8 cellular contexts compared by ENCODE assay signal in the genomic region with DNA sequence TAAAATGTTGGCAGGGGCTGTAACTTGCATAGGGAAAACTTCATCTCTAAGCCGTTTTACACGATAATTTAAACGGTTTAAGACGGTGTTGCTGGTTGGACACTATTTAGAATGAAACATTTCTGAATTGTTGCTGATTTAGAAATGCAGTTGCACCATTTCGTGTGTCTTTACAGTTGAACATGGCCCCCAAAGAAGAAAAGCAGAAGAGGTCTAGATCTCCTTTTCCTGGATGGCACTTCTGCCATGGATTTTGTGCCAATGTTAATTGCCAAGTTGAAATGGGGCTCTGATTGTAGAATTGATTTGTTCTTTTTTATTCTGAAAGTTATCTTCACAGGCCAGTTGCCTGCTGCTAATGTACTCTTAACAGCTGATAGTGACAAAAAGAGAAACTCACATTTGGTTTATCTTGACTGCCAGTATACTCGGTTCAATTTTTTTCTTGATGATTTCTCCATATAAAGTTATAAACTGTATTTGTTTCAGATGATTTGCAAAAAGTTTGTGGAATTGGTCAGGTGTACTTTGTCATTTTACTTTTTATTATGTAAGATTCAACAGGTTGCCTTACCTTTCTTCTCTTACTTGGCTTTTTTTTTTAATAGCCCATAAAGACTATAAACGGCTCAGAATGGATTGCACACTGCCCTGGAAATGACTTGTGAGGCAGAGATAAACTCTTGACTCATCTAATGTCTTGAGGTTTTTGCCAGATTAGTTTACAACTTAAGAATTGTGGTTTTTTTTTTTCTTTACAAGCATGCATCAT. TPM values are rescaled to one million over a fixed set of nuclear protein-coding genes. Genes with fewer than 3 reads are reported as not detected.
DNase-seq lines count a peak whose midpoint lies in the region; ATAC-seq, FAIRE-seq and TF ChIP-seq lines count a peak whose summit lies in the region.

No MANE protein-coding gene starts in this region.

- H3K79me1 ChIP-seq in IMR-90 (ENCODE audit: low read depth in 1 of 2, low read length in 2 of 2): peaks cover 12 to 40% of the 10 kb centered on the region in 2 experiments

- WGBS in IMR-90 (ENCODE audit: extremely low coverage in 2 of 2, insufficient read length in 1 of 2), 2 experiments: 0% methylated on average over 2 of the region's 7 CpGs; no CpG with 5 or more reads in 1 of the 2 experiments

- H3K14ac ChIP-seq in IMR-90 (replicated peaks; ENCODE audit: low read depth, low read length): peak overlapping the region; percentile 28; the same call in 1 of the 2 replicates

- peak overlapping the region; percentile 77 for H3K4me3 Mint-ChIP-seq in activated CD4-positive, alpha-beta memory T cell treated with anti-CD3 and anti-CD28 coated beads, Interleukin-2, amount 10 ng/mL, durations not matched to agents 7 days and 5 days

- H3K9me1 ChIP-seq in IMR-90 (ENCODE audit: insufficient read depth, low read length): peaks cover 5% of the 10 kb centered on the region; the same call in 1 of the 2 replicates

- no peak overlapping the region for H2BK20ac ChIP-seq in IMR-90 (ENCODE audit: low read depth, low read length)

- H3K9me3 ChIP-seq in DOHH2 (ENCODE audit: control insufficient read depth, insufficient read depth, low read length): no peaks in the 10 kb centered on the region
- H3K9me3 ChIP-seq in IMR-90 (ENCODE audit: control insufficient read depth, insufficient read depth, low read length): no peaks in the 10 kb centered on the region
- no peaks in the 10 kb centered on the region for H3K9me3 ChIP-seq in right atrium auricular region

- no peak overlapping the region for H4K91ac ChIP-seq in IMR-90 (ENCODE audit: insufficient read depth, low read depth, low read length)

- no peak for TF ChIP-seq RAD21 in IMR-90 (IDR thresholded peaks at IDR 0.05; ENCODE audit: low read length)

- no peak overlapping the region for H2BK15ac ChIP-seq in IMR-90 (ENCODE audit: low read depth, low read length)

- peaks cover 6% of the 10 kb centered on the region for H3K36me3 Mint-ChIP-seq in activated CD4-positive, alpha-beta memory T cell treated with anti-CD3 and anti-CD28 coated beads, Interleukin-2, amount 10 ng/mL, durations not matched to agents 7 days and 5 days (ENCODE audit: low read depth)

- no peak overlapping the region for H2AK5ac ChIP-seq in IMR-90 (ENCODE audit: low read depth, low read length)

- intact Hi-C loops in IMR-90 (cut with micrococcal nuclease): loop anchor here (5.0 to 10.0 kb wide), 3 partner anchors 57 to 524 kb away; no protein-coding TSS in a partner anchor

- DNase-seq in IMR-90 (peak; percentile 82), right atrium auricular region (ENCODE audit: low spot score) (no peak), skeletal muscle cell (ENCODE audit: low read depth) (peak; percentile 12), GM12892 (ENCODE audit: insufficient read length) (no peak), GM10248 (ENCODE audit: extremely low spot score) (no peak), G401 (ENCODE audit: low spot score) (no peak)
- no peak for DNase-seq in activated CD4-positive, alpha-beta memory T cell treated with anti-CD3 and anti-CD28 coated beads, Interleukin-2, amount 10 ng/mL, durations not matched to agents 7 days and 5 days

- no peak for ATAC-seq in IMR-90 (ENCODE audit: low read depth)

- H4K20me1 ChIP-seq in DOHH2 (ENCODE audit: control insufficient read depth, insufficient read depth, low read depth, low read length) (no peaks in the 10 kb centered on the region), IMR-90 (ENCODE audit: insufficient read depth, low read length) (peaks cover 20% of the 10 kb centered on the region)

- no peak overlapping the region for H2BK5ac ChIP-seq in IMR-90 (ENCODE audit: low read depth, low read length, poor library complexity, severe bottlenecking)

- H3K4me3 ChIP-seq in DOHH2 (ENCODE audit: low read length): peak overlapping the region; percentile 98
- peak overlapping the region; percentile 86 for H3K4me3 ChIP-seq in IMR-90 (ENCODE audit: insufficient read depth, low read depth, low read length)
- peak overlapping the region; percentile 71 to 78 for H3K4me3 ChIP-seq in right atrium auricular region
- peak overlapping the region; percentile 86 for H3K4me3 ChIP-seq in skeletal muscle cell (ENCODE audit: low read depth, low read length)

- peaks cover 67% of the 10 kb centered on the region for H3K79me2 ChIP-seq in DOHH2 (ENCODE audit: control insufficient read depth, low read length)

- 0 out of 2 replicates have a peak, but pooled peaks cover 8% of the 10 kb centered on the region for H3F3A ChIP-seq in DOHH2 (ENCODE audit: control insufficient read depth, insufficient read depth)

- H3K36me3 ChIP-seq in DOHH2 (ENCODE audit: control insufficient read depth, low read length) (peaks cover 6% of the 10 kb centered on the region), IMR-90 (ENCODE audit: control insufficient read depth, insufficient read depth, low read length) (no peaks in the 10 kb centered on the region; the same call in 1 of the 2 replicates), right atrium auricular region (no peaks in the 10 kb centered on the region)

- no peaks in the 10 kb centered on the region for H3K27me3 Mint-ChIP-seq in activated CD4-positive, alpha-beta memory T cell treated with anti-CD3 and anti-CD28 coated beads, Interleukin-2, amount 10 ng/mL, durations not matched to agents 7 days and 5 days

- no peaks in the 10 kb centered on the region for H3K9me2 ChIP-seq in DOHH2 (replicated peaks; ENCODE audit: control insufficient read depth, low read length)

- no peak for TF ChIP-seq POLR2A in IMR-90 (IDR thresholded peaks at IDR 0.05; ENCODE audit: low read depth, low read length)
- no peak for TF ChIP-seq POLR2A in GM12892 (IDR thresholded peaks at IDR 0.05; ENCODE audit: low read depth, low read length)

- peaks cover 35% of the 10 kb centered on the region for H3K4me1 Mint-ChIP-seq in activated CD4-positive, alpha-beta memory T cell treated with anti-CD3 and anti-CD28 coated beads, Interleukin-2, amount 10 ng/mL, durations not matched to agents 7 days and 5 days

- H3K4ac ChIP-seq in IMR-90 (ENCODE audit: low read depth, low read length): peak overlapping the region; percentile 4; the same call in 1 of the 2 replicates

- no peak for TF ChIP-seq CTCF in DOHH2 (IDR thresholded peaks at IDR 0.05; ENCODE audit: low read depth, low read length, poor library complexity, severe bottlenecking)
- TF ChIP-seq CTCF in IMR-90 (conservative IDR thresholded peaks at IDR 0.05; ENCODE audit: low read depth, low read length): no peak
- TF ChIP-seq CTCF in right atrium auricular region (IDR thresholded peaks at IDR 0.05): no peak
- no peak for TF ChIP-seq CTCF in GM10248 (IDR thresholded peaks at IDR 0.05; ENCODE audit: control extremely low read depth, extremely low read depth, low read depth, missing control alignments)

- FAIRE-seq in GM12892 (lab: Jason Lieb, UNC): no peak

- H3K18ac ChIP-seq in IMR-90 (ENCODE audit: low read depth, low read length): no peak overlapping the region

- H3K27me3 ChIP-seq in DOHH2 (ENCODE audit: control insufficient read depth, low read length) (no peaks in the 10 kb centered on the region), IMR-90 (ENCODE audit: control insufficient read depth, insufficient read depth, low read length) (no peaks in the 10 kb centered on the region), right atrium auricular region (no peaks in the 10 kb centered on the region)

- no peak overlapping the region for H2AK9ac ChIP-seq in IMR-90 (replicated peaks; ENCODE audit: low read depth, low read length, poor library complexity)

- peak overlapping the region; percentile 51; the same call in 1 of the 2 replicates for H3K27ac ChIP-seq in DOHH2 (ENCODE audit: low read depth, low read length)
- no peak overlapping the region for H3K27ac ChIP-seq in IMR-90 (ENCODE audit: insufficient read depth, low read length)
- peak overlapping the region; percentile 89 to 91 for H3K27ac ChIP-seq in right atrium auricular region

- H2AFZ ChIP-seq in IMR-90 (replicated peaks; ENCODE audit: low read length, poor library complexity): no peak overlapping the region

- H3K23ac ChIP-seq in IMR-90 (ENCODE audit: low read depth, low read length): no peak overlapping the region

- in situ Hi-C loops in IMR-90 (cut with MboI; ENCODE audit: low sequenced_read_pairs) (no loop called here), G401 (cut with HindIII; ENCODE audit: low sequenced_read_pairs) (no loop called here)

- H3K4me1 ChIP-seq in DOHH2 (ENCODE audit: control insufficient read depth, low read length) (peaks cover 42% of the 10 kb centered on the region), IMR-90 (ENCODE audit: control insufficient read depth, insufficient read depth, low read length) (peaks cover 2% of the 10 kb centered on the region; the same call in 1 of the 2 replicates), right atrium auricular region (peaks cover 0 to 23% of the 10 kb centered on the region in 2 donors)

- CTCF ChIA-PET in IMR-90 (lab: Yijun Ruan, JAX) (interaction anchor here (0.8 kb wide), 2 partner anchors 17 to 539 kb away, joined by 3 to 8 read pairs; no protein-coding TSS in a partner anchor), GM10248 (lab: Yijun Ruan, JAX) (interaction anchor here (1.0 to 1.6 kb wide), 3 partner anchors 9 to 169 kb away, joined by 3 to 5 read pairs (median 5); no protein-coding TSS in a partner anchor)
- CTCF ChIA-PET in activated CD4-positive, alpha-beta memory T cell treated with anti-CD3 and anti-CD28 coated beads, Interleukin-2, amount 10 ng/mL, durations not matched to agents 7 days and 5 days (lab: Charles Lee): interaction anchor here (0.6 kb wide), 2 partner anchors 33 to 495 kb away, joined by 3 to 4 read pairs; no protein-coding TSS in a partner anchor

- peak overlapping the region; percentile 52 for H3K27ac Mint-ChIP-seq in activated CD4-positive, alpha-beta memory T cell treated with anti-CD3 and anti-CD28 coated beads, Interleukin-2, amount 10 ng/mL, durations not matched to agents 7 days and 5 days

- no peak overlapping the region for H4K8ac ChIP-seq in IMR-90 (ENCODE audit: low read depth in 2 of 2, low read length in 2 of 2)

- peak overlapping the region; percentile 33; the same call in 1 of the 2 replicates for H3K9ac ChIP-seq in IMR-90 (ENCODE audit: low read depth, low read length)

- no peaks in the 10 kb centered on the region for H3K9me3 Mint-ChIP-seq in activated CD4-positive, alpha-beta memory T cell treated with anti-CD3 and anti-CD28 coated beads, Interleukin-2, amount 10 ng/mL, durations not matched to agents 7 days and 5 days

- dilution Hi-C loops in IMR-90 (cut with HindIII; ENCODE audit: low sequenced_read_pairs, unreplicated experiment): no loop called here

- no peak overlapping the region for H3K56ac ChIP-seq in IMR-90 (ENCODE audit: extremely low read depth, insufficient read depth, low read length)

- BruUV-seq in IMR-90 (replicated peaks; lab: Mats Ljungman, UMichigan): no TSS peak

- H4K5ac ChIP-seq in IMR-90 (ENCODE audit: low read depth, low read length): no peak overlapping the region

- H3K4me2 ChIP-seq in DOHH2 (ENCODE audit: low read length) (peak overlapping the region; percentile 100), IMR-90 (ENCODE audit: low read depth, low read length) (peak overlapping the region; percentile 97)

- POLR2A ChIA-PET in IMR-90 (lab: Charles Lee; ENCODE audit: unreplicated experiment) (no interaction called here), GM10248 (lab: Yijun Ruan, JAX) (interaction anchor here (0.5 kb wide), 1 partner anchor 425 kb away, joined by 3 read pairs; no protein-coding TSS in a partner anchor)
- POLR2A ChIA-PET in activated CD4-positive, alpha-beta memory T cell treated with anti-CD3 and anti-CD28 coated beads, Interleukin-2, amount 10 ng/mL, durations not matched to agents 7 days and 5 days (lab: Charles Lee): interaction anchor here (0.8 to 2.0 kb wide), 8 partner anchors 8 to 546 kb away, joined by 3 to 9 read pairs (median 5); partner anchors contain the start of genes DENND6A, SLMAP and TASOR

- no peak overlapping the region for H2BK120ac ChIP-seq in IMR-90 (ENCODE audit: low read depth, low read length)

RNA-seq across cellular contexts. Expression of gene APPL1, which starts 1.4 kb away (rescaled TPM):
- total RNA-seq in IMR-90 (2012; rRNA removed): 42.2 and 46.2 TPM in 2 replicates
- 8.3 and 9.6 TPM in 2 replicates for polyA plus RNA-seq in IMR-90 (2012; rRNA removed)
- polyA plus RNA-seq in IMR-90 (2012; cell fraction: cytosol; rRNA removed): 2.1 and 2.7 TPM in 2 replicates
- polyA plus RNA-seq in IMR-90 (2012; cell fraction: nucleus; rRNA removed; ENCODE audit: low replicate concordance): 1.5 and 8.3 TPM in 2 replicates
- 10 to 100 TPM; 32.5 to 33.2 TPM for total RNA-seq in activated CD4-positive, alpha-beta memory T cell treated with anti-CD3 and anti-CD28 coated beads, Interleukin-2, amount 10 ng/mL, durations not matched to agents 7 days and 5 days
- 10 to 100 TPM; 31.6 to 38.1 TPM for total RNA-seq in right atrium auricular region
- polyA plus RNA-seq in GM12892 (2012; ENCODE audit: missing spikeins): 31.2 TPM
- total RNA-seq in G401 (2014; rRNA removed; shearing (Covaris generic)): 68.8 and 76.3 TPM in 2 replicates

RNA-seq across cellular contexts. Expression of gene HESX1, which starts 29.1 kb away (rescaled TPM):
- total RNA-seq in IMR-90 (2012; rRNA removed) (0.36 TPM in 1 of 2 replicates, not detected in the other), right atrium auricular region (1 to 10 TPM in 1 of 2 donors, under 1 TPM in 1; 0.75 to 1.2 TPM)
- polyA plus RNA-seq in IMR-90 (2012; rRNA removed): 0.65 and 0.82 TPM in 2 replicates
- polyA plus RNA-seq in IMR-90 (2012; cell fraction: cytosol; rRNA removed): 0.08 and 0.51 TPM in 2 replicates
- 0.78 and 2.5 TPM in 2 replicates for polyA plus RNA-seq in IMR-90 (2012; cell fraction: nucleus; rRNA removed; ENCODE audit: low replicate concordance)
- total RNA-seq in activated CD4-positive, alpha-beta memory T cell treated with anti-CD3 and anti-CD28 coated beads, Interleukin-2, amount 10 ng/mL, durations not matched to agents 7 days and 5 days: under 1 TPM; 0.23 to 0.98 TPM
- 1.3 TPM for polyA plus RNA-seq in GM12892 (2012; ENCODE audit: missing spikeins)
- 0.43 and 3.6 TPM in 2 replicates for total RNA-seq in G401 (2014; rRNA removed; shearing (Covaris generic))

Comparison
In these comparisons a context has a peak if more than half of its experiments do, and no peak if none do; other contexts are left out.
1. DNase-seq: peak in IMR-90 (single experiment) and skeletal muscle cell (single experiment); none in activated CD4-positive, alpha-beta memory T cell treated with anti-CD3 and anti-CD28 coated beads, Interleukin-2, amount 10 ng/mL, durations not matched to agents 7 days and 5 days (single experiment), right atrium auricular region (single experiment), GM12892 (single experiment), GM10248 (single experiment) and G401 (single experiment).
2. Peak in every context shown above with its lines, with median percentiles within 50 percentile points of each other: H3K4me3 ChIP-seq.